ENCODE assay signal across 27 cellular contexts in the genomic region with DNA sequence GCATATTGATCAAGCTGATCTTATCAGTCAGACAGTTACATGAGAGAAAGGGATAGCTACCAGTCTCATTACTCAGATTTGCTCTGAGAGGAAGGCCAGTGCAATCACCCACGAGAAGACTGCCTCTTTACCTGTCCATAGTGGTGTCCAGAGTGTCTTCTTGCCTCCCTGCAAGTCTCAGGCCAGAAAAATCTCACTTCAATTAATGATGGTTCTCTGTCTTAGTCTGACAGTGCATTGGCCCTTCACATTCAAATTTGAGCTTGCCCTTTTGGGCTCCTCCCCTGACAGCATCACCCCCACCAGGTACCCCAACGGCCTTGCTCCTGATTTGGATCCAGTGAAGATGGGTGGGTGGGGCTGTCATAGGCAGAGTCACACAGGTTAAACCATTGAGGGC. TPM values are rescaled to one million over a fixed set of nuclear protein-coding genes. Genes with fewer than 3 reads are reported as not detected.
DNase-seq lines count a peak whose midpoint lies in the region; ATAC-seq and TF ChIP-seq lines count a peak whose summit lies in the region.
"Had no signal": no experiment of that assay in that cellular context is flagged by ENCODE, and none has a peak within 500 bp of the region (broad histone marks: within the 10 kb centered on the region; RNA-seq: fewer than 3 reads in every experiment).

AICDA (minus strand) TSS at position 231 of the 400 bp plus-strand sequence; CDS start at position 139, 92 bp downstream.

- TF ChIP-seq EP300 in stomach (IDR thresholded peaks at IDR 0.05) = no peak

- 76 to 85% methylated on average over 2 of the region's 2 CpGs for WGBS in endodermal cell (ENCODE audit: insufficient coverage in 1 of 2, insufficient read length in 1 of 2), 2 experiments
- WGBS in stomach, 5 donors = 43 to 63% (median 57%) methylated on average over 2 of the region's 2 CpGs

- peak; percentile 36 for ATAC-seq in GM19023 (IDR thresholded peaks at IDR 0.05; ENCODE audit: unreplicated experiment)
- ATAC-seq in HG03108 (IDR thresholded peaks at IDR 0.05; ENCODE audit: unreplicated experiment) = peak; percentile 33
- no peak for ATAC-seq in HG02973 (IDR thresholded peaks at IDR 0.05; ENCODE audit: unreplicated experiment)
- no peak for ATAC-seq in activated CD4-positive, alpha-beta T cell treated with anti-CD3 and anti-CD28 coated beads for 36 hours
- ATAC-seq: gastrocnemius medialis, HepG2, Right ventricle myocardium inferior had no signal

- H3K9me3 ChIP-seq in endodermal cell (ENCODE audit: control insufficient read depth, low read length) (no peaks in the 10 kb centered on the region), stomach (no peaks in the 10 kb centered on the region)
- H3K9me3 ChIP-seq: esophagus muscularis mucosa, gastrocnemius medialis, spleen, uterus had no signal

- no peak for DNase-seq in endodermal cell
- DNase-seq in iPS-NIHi11 (ENCODE audit: low spot score) = no peak
- no peak for DNase-seq in stomach
- no peak for DNase-seq in activated CD4-positive, alpha-beta T cell treated with anti-CD3 and anti-CD28 coated beads for 36 hours
- DNase-seq: aorta; effector CD4-positive, alpha-beta T cell; gastrocnemius medialis; NCI-H1417 treated with DMSO at 0.1 percent for 48 hours; NCI-H524 treated with DMSO at 0.1 percent for 48 hours; spleen; stimulated activated CD8-positive, alpha-beta memory T cell treated with anti-CD3 and anti-CD28 coated beads, Interleukin-4, amount 100 ng/mL, for 48 hours; substantia nigra; SW 1271; uterus had no signal

- H3K4me3 ChIP-seq in GM08714 (ENCODE audit: low read length) = peak within 1 kb of the TSS; percentile 83
- H3K4me3 ChIP-seq in endodermal cell (ENCODE audit: low read length) = no peak within 1 kb of the TSS
- no peak within 1 kb of the TSS for H3K4me3 ChIP-seq in stomach
- H3K4me3 ChIP-seq: esophagus muscularis mucosa, gastrocnemius medialis, spleen, uterus had no signal

- peak within 1 kb of the TSS; percentile 5 for H3K27ac Mint-ChIP-seq in endodermal cell
- no peak within 1 kb of the TSS for H3K27ac Mint-ChIP-seq in activated CD4-positive, alpha-beta T cell treated with anti-CD3 and anti-CD28 coated beads for 36 hours
- H3K27ac Mint-ChIP-seq: activated naive CD4-positive, alpha-beta T cell treated with anti-CD3 and anti-CD28 coated beads, Interleukin-2, amount 50 U/mL, for 24 hours had no signal

- intact Hi-C loops in stomach (cut with DNase I; ENCODE audit: low total_unique reads) = no loop called here
- intact Hi-C loops in activated CD4-positive, alpha-beta T cell treated with anti-CD3 and anti-CD28 coated beads for 36 hours (cut with DNase I, micrococcal nuclease) = no loop called here

- no peak for TF ChIP-seq CTCF in endodermal cell (conservative IDR thresholded peaks at IDR 0.05)
- TF ChIP-seq CTCF in stomach (IDR thresholded peaks at IDR 0.05) = no peak

- no peaks in the 10 kb centered on the region for H3K9me3 Mint-ChIP-seq in endodermal cell
- H3K9me3 Mint-ChIP-seq in activated CD4-positive, alpha-beta T cell treated with anti-CD3 and anti-CD28 coated beads for 36 hours (ENCODE audit: low read depth) = no peaks in the 10 kb centered on the region
- H3K9me3 Mint-ChIP-seq: activated naive CD4-positive, alpha-beta T cell treated with anti-CD3 and anti-CD28 coated beads, Interleukin-2, amount 50 U/mL, for 24 hours had no signal

- CTCF ChIA-PET in activated CD4-positive, alpha-beta T cell treated with anti-CD3 and anti-CD28 coated beads for 36 hours (lab: Charles Lee) = interaction anchor here (1.2 to 2.6 kb wide), 2 partner anchors 35 to 69 kb away, joined by 3 to 16 read pairs; no protein-coding TSS in a partner anchor

- no peaks in the 10 kb centered on the region for H3K27me3 Mint-ChIP-seq in endodermal cell (ENCODE audit: insufficient read depth)
- peaks cover under 1% of the 10 kb centered on the region for H3K27me3 Mint-ChIP-seq in activated CD4-positive, alpha-beta T cell treated with anti-CD3 and anti-CD28 coated beads for 36 hours
- H3K27me3 Mint-ChIP-seq: activated naive CD4-positive, alpha-beta T cell treated with anti-CD3 and anti-CD28 coated beads, Interleukin-2, amount 50 U/mL, for 24 hours had no signal

- no peak within 1 kb of the TSS for H3K27ac ChIP-seq in endodermal cell (ENCODE audit: low read depth, low read length)
- no peak within 1 kb of the TSS for H3K27ac ChIP-seq in stomach
- H3K27ac ChIP-seq: C4-2B, esophagus muscularis mucosa, gastrocnemius medialis, spleen, uterus had no signal

- no peak within 1 kb of the TSS for H3K4me3 Mint-ChIP-seq in endodermal cell
- H3K4me3 Mint-ChIP-seq in activated CD4-positive, alpha-beta T cell treated with anti-CD3 and anti-CD28 coated beads for 36 hours = no peak within 1 kb of the TSS
- H3K4me3 Mint-ChIP-seq: activated naive CD4-positive, alpha-beta T cell treated with anti-CD3 and anti-CD28 coated beads, Interleukin-2, amount 50 U/mL, for 24 hours had no signal

- H3K36me3 Mint-ChIP-seq in endodermal cell (ENCODE audit: low read depth) = no peaks in the 10 kb centered on the region
- H3K36me3 Mint-ChIP-seq in activated CD4-positive, alpha-beta T cell treated with anti-CD3 and anti-CD28 coated beads for 36 hours (ENCODE audit: low read depth) = no peaks in the 10 kb centered on the region
- H3K36me3 Mint-ChIP-seq: activated naive CD4-positive, alpha-beta T cell treated with anti-CD3 and anti-CD28 coated beads, Interleukin-2, amount 50 U/mL, for 24 hours had no signal

- H3K36me3 ChIP-seq in endodermal cell (ENCODE audit: control insufficient read depth, insufficient read depth, low read length) (no peaks in the 10 kb centered on the region), stomach (no peaks in the 10 kb centered on the region)
- H3K36me3 ChIP-seq: esophagus muscularis mucosa, gastrocnemius medialis, spleen, uterus had no signal

- no peak within 1 kb of the TSS for H3K9ac ChIP-seq in endodermal cell (ENCODE audit: extremely low read depth, low read length, poor library complexity, severe bottlenecking)

- no peaks in the 10 kb centered on the region for H3K27me3 ChIP-seq in endodermal cell (ENCODE audit: control insufficient read depth, insufficient read depth, low read length, poor library complexity, severe bottlenecking)
- no peaks in the 10 kb centered on the region for H3K27me3 ChIP-seq in stomach
- H3K27me3 ChIP-seq: esophagus muscularis mucosa, gastrocnemius medialis, spleen, uterus had no signal

- POLR2A ChIA-PET in activated CD4-positive, alpha-beta T cell treated with anti-CD3 and anti-CD28 coated beads for 36 hours (lab: Charles Lee) = interaction anchor here (0.7 kb wide), 1 partner anchor 109 kb away, joined by 5 read pairs; no protein-coding TSS in a partner anchor

- peaks cover 25% of the 10 kb centered on the region for H3K4me1 Mint-ChIP-seq in endodermal cell
- peaks cover 11% of the 10 kb centered on the region for H3K4me1 Mint-ChIP-seq in activated CD4-positive, alpha-beta T cell treated with anti-CD3 and anti-CD28 coated beads for 36 hours

- peaks cover 7% of the 10 kb centered on the region for H3K4me1 ChIP-seq in endodermal cell (ENCODE audit: control insufficient read depth, insufficient read depth, low read length)
- peaks cover 0 to 9% (median 3%) of the 10 kb centered on the region in 4 donors for H3K4me1 ChIP-seq in stomach
- H3K4me1 ChIP-seq: gastrocnemius medialis, uterus had no signal

- TF ChIP-seq POLR2A in stomach (IDR thresholded peaks at IDR 0.05) = no peak

RNA-seq across cellular contexts. Expression of gene AICDA, which starts in this region (rescaled TPM):
- total RNA-seq in endodermal cell (not detected), stomach (under 1 TPM in 1 of 5 donors, not detected in 4; 0.37 TPM)
- polyA plus RNA-seq in endodermal cell (2013, experiment 1 of 2) = not detected
- not detected for polyA plus RNA-seq in endodermal cell (2013, experiment 2 of 2)
- under 1 TPM in 1 of 3 donors, not detected in 2; 0.18 TPM for polyA plus RNA-seq in stomach
- not detected for total RNA-seq in activated CD4-positive, alpha-beta T cell treated with anti-CD3 and anti-CD28 coated beads for 36 hours
- total RNA-seq: A673, esophagus muscularis mucosa, G401, gastrocnemius medialis, H1, HepG2, lung microvascular endothelial cell had no signal
- polyA plus RNA-seq: H1, HepG2 had no signal

Comparison
In these comparisons a context has a peak if more than half of its experiments do, and no peak if none do; other contexts are left out.
1. ATAC-seq: peak in GM19023 (single experiment) and HG03108 (single experiment); none in HG02973 (single experiment) and activated CD4-positive, alpha-beta T cell treated with anti-CD3 and anti-CD28 coated beads for 36 hours (single experiment).